3 cellular contexts compared by ENCODE assay signal in the genomic region with DNA sequence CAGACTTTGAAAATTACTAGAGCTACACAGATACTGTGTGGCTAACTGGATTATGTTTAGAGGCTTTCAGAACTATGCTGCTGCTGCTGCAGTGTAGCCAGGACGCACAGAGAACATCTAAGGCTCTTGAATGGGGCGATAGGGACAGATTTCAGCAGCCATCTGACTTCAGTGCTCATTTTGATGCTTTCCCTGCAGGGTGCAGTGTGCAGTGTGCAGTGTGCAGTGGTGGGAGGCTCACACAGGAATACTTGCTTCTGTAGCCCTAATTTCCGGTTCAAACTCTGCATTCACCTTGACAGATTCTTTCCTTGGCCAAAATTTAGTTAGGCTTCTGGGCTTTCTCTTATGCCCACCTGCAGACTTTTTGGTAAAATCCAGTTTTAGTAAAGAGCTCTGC.
TF ChIP-seq lines count a peak whose summit lies in the region.

No MANE protein-coding gene starts in this region.

TF ChIP-seq in SK-N-SH treated with all-trans-retinoic acid at 6 μM for 48 hours, 23 proteins besides CTCF, POLR2A, EP300 and RAD21 (continued from another document):
- no peak for TF ChIP-seq BACH2 (CRISPR knock-in tag; IDR thresholded peaks at IDR 0.05; ENCODE audit: borderline replicate concordance)
- no peak for TF ChIP-seq ZNF8 (CRISPR knock-in tag; IDR thresholded peaks at IDR 0.05)
- no peak for TF ChIP-seq PPARA (CRISPR knock-in tag; IDR thresholded peaks at IDR 0.05; ENCODE audit: borderline replicate concordance)
- no peak for TF ChIP-seq TOX (CRISPR knock-in tag; IDR thresholded peaks at IDR 0.05; ENCODE audit: borderline replicate concordance)
- no peak for TF ChIP-seq SNAI2 (CRISPR knock-in tag; IDR thresholded peaks at IDR 0.05)
- TF ChIP-seq, protein P1, sequence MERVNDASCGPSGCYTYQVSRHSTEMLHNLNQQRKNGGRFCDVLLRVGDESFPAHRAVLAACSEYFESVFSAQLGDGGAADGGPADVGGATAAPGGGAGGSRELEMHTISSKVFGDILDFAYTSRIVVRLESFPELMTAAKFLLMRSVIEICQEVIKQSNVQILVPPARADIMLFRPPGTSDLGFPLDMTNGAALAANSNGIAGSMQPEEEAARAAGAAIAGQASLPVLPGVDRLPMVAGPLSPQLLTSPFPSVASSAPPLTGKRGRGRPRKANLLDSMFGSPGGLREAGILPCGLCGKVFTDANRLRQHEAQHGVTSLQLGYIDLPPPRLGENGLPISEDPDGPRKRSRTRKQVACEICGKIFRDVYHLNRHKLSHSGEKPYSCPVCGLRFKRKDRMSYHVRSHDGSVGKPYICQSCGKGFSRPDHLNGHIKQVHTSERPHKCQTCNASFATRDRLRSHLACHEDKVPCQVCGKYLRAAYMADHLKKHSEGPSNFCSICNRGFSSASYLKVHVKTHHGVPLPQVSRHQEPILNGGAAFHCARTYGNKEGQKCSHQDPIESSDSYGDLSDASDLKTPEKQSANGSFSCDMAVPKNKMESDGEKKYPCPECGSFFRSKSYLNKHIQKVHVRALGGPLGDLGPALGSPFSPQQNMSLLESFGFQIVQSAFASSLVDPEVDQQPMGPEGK (CRISPR knock-in tag; IDR thresholded peaks at IDR 0.05; ENCODE audit: borderline replicate concordance), result no peak
- TF ChIP-seq, protein P2, sequence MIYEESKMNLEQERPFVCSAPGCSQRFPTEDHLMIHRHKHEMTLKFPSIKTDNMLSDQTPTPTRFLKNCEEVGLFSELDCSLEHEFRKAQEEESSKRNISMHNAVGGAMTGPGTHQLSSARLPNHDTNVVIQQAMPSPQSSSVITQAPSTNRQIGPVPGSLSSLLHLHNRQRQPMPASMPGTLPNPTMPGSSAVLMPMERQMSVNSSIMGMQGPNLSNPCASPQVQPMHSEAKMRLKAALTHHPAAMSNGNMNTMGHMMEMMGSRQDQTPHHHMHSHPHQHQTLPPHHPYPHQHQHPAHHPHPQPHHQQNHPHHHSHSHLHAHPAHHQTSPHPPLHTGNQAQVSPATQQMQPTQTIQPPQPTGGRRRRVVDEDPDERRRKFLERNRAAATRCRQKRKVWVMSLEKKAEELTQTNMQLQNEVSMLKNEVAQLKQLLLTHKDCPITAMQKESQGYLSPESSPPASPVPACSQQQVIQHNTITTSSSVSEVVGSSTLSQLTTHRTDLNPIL (CRISPR knock-in tag; IDR thresholded peaks at IDR 0.05; ENCODE audit: low read depth), result no peak
- no peak for TF ChIP-seq ZFP3 (CRISPR knock-in tag; IDR thresholded peaks at IDR 0.05)
- no peak for TF ChIP-seq RARB (CRISPR knock-in tag; IDR thresholded peaks at IDR 0.05)
- TF ChIP-seq ESRRG (CRISPR knock-in tag; IDR thresholded peaks at IDR 0.05), result no peak
- no peak for TF ChIP-seq GLIS3 (CRISPR knock-in tag; IDR thresholded peaks at IDR 0.05)
- no peak for TF ChIP-seq ZNF70 (CRISPR knock-in tag; IDR thresholded peaks at IDR 0.05)
- TF ChIP-seq OSR1 (CRISPR knock-in tag; IDR thresholded peaks at IDR 0.05), result no peak
- no peak for TF ChIP-seq ZC3H10 (CRISPR knock-in tag; IDR thresholded peaks at IDR 0.05)
TF ChIP-seq in SK-N-SH treated with all-trans-retinoic acid at 6 μM for 48 hours: peak in this region for 0.

TF ChIP-seq in SK-N-SH, 30 proteins besides CTCF, POLR2A, EP300 and RAD21 (continued from another document):
- TF ChIP-seq, protein P3, sequence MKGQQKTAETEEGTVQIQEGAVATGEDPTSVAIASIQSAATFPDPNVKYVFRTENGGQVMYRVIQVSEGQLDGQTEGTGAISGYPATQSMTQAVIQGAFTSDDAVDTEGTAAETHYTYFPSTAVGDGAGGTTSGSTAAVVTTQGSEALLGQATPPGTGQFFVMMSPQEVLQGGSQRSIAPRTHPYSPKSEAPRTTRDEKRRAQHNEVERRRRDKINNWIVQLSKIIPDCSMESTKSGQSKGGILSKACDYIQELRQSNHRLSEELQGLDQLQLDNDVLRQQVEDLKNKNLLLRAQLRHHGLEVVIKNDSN (IDR thresholded peaks at IDR 0.05; ENCODE audit: borderline replicate concordance, low read depth), result no peak
- TF ChIP-seq, protein P4, sequence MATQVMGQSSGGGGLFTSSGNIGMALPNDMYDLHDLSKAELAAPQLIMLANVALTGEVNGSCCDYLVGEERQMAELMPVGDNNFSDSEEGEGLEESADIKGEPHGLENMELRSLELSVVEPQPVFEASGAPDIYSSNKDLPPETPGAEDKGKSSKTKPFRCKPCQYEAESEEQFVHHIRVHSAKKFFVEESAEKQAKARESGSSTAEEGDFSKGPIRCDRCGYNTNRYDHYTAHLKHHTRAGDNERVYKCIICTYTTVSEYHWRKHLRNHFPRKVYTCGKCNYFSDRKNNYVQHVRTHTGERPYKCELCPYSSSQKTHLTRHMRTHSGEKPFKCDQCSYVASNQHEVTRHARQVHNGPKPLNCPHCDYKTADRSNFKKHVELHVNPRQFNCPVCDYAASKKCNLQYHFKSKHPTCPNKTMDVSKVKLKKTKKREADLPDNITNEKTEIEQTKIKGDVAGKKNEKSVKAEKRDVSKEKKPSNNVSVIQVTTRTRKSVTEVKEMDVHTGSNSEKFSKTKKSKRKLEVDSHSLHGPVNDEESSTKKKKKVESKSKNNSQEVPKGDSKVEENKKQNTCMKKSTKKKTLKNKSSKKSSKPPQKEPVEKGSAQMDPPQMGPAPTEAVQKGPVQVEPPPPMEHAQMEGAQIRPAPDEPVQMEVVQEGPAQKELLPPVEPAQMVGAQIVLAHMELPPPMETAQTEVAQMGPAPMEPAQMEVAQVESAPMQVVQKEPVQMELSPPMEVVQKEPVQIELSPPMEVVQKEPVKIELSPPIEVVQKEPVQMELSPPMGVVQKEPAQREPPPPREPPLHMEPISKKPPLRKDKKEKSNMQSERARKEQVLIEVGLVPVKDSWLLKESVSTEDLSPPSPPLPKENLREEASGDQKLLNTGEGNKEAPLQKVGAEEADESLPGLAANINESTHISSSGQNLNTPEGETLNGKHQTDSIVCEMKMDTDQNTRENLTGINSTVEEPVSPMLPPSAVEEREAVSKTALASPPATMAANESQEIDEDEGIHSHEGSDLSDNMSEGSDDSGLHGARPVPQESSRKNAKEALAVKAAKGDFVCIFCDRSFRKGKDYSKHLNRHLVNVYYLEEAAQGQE (IDR thresholded peaks at IDR 0.05; ENCODE audit: low read depth, low read length), result no peak
- TF ChIP-seq MXI1 (IDR thresholded peaks at IDR 0.05; ENCODE audit: low read depth, low read length) (no peak), MEF2A (IDR thresholded peaks at IDR 0.05; ENCODE audit: borderline replicate concordance, low read depth) (no peak), GABPA (IDR thresholded peaks at IDR 0.05; ENCODE audit: low read depth) (no peak), FOXM1 (IDR thresholded peaks at IDR 0.05; ENCODE audit: low read depth) (no peak), GATA2 (CRISPR knock-in tag; IDR thresholded peaks at IDR 0.05) (no peak), CHD2 (IDR thresholded peaks at IDR 0.05; ENCODE audit: low read length, partially characterized antibody) (no peak), TAF1 (IDR thresholded peaks at IDR 0.05; ENCODE audit: borderline replicate concordance, low read depth, low read length) (no peak), TCF12 (IDR thresholded peaks at IDR 0.05) (no peak), NRF1 (IDR thresholded peaks at IDR 0.05; ENCODE audit: low read depth, low read length) (no peak), FOXJ3 (CRISPR knock-in tag; IDR thresholded peaks at IDR 0.05) (no peak)
- TF ChIP-seq, protein P5, sequence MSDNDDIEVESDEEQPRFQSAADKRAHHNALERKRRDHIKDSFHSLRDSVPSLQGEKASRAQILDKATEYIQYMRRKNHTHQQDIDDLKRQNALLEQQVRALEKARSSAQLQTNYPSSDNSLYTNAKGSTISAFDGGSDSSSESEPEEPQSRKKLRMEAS (IDR thresholded peaks at IDR 0.05; ENCODE audit: low read depth), result no peak
- TF ChIP-seq, protein P6, sequence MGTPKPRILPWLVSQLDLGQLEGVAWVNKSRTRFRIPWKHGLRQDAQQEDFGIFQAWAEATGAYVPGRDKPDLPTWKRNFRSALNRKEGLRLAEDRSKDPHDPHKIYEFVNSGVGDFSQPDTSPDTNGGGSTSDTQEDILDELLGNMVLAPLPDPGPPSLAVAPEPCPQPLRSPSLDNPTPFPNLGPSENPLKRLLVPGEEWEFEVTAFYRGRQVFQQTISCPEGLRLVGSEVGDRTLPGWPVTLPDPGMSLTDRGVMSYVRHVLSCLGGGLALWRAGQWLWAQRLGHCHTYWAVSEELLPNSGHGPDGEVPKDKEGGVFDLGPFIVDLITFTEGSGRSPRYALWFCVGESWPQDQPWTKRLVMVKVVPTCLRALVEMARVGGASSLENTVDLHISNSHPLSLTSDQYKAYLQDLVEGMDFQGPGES (IDR thresholded peaks at IDR 0.05; ENCODE audit: low read depth, low read length), result no peak

TF ChIP-seq in K562, 482 proteins besides CTCF, POLR2A, EP300 and RAD21:
- TF ChIP-seq, protein P7, sequence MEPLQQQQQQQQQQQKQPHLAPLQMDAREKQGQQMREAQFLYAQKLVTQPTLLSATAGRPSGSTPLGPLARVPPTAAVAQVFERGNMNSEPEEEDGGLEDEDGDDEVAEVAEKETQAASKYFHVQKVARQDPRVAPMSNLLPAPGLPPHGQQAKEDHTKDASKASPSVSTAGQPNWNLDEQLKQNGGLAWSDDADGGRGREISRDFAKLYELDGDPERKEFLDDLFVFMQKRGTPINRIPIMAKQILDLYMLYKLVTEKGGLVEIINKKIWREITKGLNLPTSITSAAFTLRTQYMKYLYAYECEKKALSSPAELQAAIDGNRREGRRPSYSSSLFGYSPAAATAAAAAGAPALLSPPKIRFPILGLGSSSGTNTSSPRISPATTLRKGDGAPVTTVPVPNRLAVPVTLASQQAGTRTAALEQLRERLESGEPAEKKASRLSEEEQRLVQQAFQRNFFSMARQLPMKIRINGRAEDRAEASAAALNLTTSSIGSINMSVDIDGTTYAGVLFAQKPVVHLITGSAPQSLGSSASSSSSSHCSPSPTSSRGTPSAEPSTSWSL (CRISPR knock-in tag; IDR thresholded peaks at IDR 0.05; ENCODE audit: borderline replicate concordance), result no peak
- TF ChIP-seq MAFG (tag; conservative IDR thresholded peaks at IDR 0.05) (no peak), ADNP (tag; IDR thresholded peaks at IDR 0.05) (no peak), ELF1 (tag; IDR thresholded peaks at IDR 0.05) (no peak), BRD9 (IDR thresholded peaks at IDR 0.05; ENCODE audit: low read depth, partially characterized antibody) (no peak), ZNF507 (tag; conservative IDR thresholded peaks at IDR 0.05) (no peak), FUS (optimal IDR thresholded peaks at IDR 0.05; ENCODE audit: low read depth, low read length) (no peak)
- TF ChIP-seq, protein P8, sequence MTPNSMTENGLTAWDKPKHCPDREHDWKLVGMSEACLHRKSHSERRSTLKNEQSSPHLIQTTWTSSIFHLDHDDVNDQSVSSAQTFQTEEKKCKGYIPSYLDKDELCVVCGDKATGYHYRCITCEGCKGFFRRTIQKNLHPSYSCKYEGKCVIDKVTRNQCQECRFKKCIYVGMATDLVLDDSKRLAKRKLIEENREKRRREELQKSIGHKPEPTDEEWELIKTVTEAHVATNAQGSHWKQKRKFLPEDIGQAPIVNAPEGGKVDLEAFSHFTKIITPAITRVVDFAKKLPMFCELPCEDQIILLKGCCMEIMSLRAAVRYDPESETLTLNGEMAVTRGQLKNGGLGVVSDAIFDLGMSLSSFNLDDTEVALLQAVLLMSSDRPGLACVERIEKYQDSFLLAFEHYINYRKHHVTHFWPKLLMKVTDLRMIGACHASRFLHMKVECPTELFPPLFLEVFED (CRISPR knock-in tag; conservative IDR thresholded peaks at IDR 0.05), result no peak
